ENCODE assay signal across 1 cellular context in the genomic region with DNA sequence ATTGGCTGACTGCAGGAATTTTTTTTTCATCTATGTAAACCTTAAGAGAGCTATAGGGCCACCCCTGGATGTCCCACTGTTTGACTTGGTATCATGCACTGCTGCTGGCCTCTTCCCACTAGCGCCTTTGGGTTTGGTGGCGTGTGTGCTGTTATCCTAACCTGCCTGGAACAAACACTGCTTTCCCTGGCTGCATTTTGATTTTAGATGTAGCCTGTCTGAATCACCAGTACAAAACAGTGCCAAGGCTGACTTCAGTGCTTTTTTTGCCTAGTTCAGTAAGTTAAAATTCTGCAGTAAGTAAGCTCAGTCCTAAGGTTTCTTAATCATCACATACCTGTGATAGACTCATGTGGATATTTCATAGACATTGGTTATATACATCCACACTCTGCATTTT.
TF ChIP-seq lines count a peak whose summit lies in the region.

No MANE protein-coding gene starts in this region.

TF ChIP-seq in IMR-90, 13 proteins besides CTCF, POLR2A, EP300 and RAD21 (continued from another document):
- TF ChIP-seq BHLHE40 (IDR thresholded peaks at IDR 0.05; ENCODE audit: low read depth, low read length), result no peak
- TF ChIP-seq, protein P1, sequence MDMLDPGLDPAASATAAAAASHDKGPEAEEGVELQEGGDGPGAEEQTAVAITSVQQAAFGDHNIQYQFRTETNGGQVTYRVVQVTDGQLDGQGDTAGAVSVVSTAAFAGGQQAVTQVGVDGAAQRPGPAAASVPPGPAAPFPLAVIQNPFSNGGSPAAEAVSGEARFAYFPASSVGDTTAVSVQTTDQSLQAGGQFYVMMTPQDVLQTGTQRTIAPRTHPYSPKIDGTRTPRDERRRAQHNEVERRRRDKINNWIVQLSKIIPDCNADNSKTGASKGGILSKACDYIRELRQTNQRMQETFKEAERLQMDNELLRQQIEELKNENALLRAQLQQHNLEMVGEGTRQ (IDR thresholded peaks at IDR 0.05; ENCODE audit: low read depth, low read length), result no peak
- TF ChIP-seq SMC3 (IDR thresholded peaks at IDR 0.05; ENCODE audit: low read depth, low read length), result no peak
- no peak for TF ChIP-seq MXI1 (IDR thresholded peaks at IDR 0.05; ENCODE audit: borderline replicate concordance, low read depth, low read length)
